Comparison of ENCODE assay signal across 30 cellular contexts in the genomic region with DNA sequence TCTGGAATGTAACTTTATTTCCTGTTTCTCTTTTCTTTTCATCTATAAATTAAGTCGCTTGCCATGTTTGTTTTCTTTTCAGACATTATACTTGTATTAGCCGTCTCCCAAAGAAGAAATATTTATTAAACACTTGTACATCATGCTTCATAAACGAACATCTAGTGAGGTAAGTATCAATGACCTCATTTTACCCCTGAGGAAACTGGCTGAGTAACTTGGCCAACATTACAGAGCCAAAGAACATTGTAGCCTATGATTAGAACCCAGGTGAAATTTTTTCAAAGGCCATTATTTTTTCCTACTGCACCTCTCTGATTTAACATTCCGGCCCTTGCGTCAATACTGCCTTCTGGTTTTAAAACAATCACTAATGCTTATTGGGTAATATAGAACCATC. TPM values are rescaled to one million over a fixed set of nuclear protein-coding genes. Genes with fewer than 3 reads are reported as not detected.
DNase-seq lines count a peak whose midpoint lies in the region; ATAC-seq and TF ChIP-seq lines count a peak whose summit lies in the region.
"Had no signal": no experiment of that assay in that cellular context is flagged by ENCODE, and none has a peak within 500 bp of the region (broad histone marks: within the 10 kb centered on the region; RNA-seq: fewer than 3 reads in every experiment).

No MANE protein-coding gene starts in this region.

- H3K4me3 ChIP-seq in cardiac muscle cell, result no peak overlapping the region
- H3K4me3 ChIP-seq in fibroblast of mammary gland (ENCODE audit: control insufficient read depth, low read depth, low read length), result no peak overlapping the region
- H3K4me3 ChIP-seq: colonic mucosa, lung, SJCRH30, spleen had no signal

- peak overlapping the region; percentile 80 for H3K27ac ChIP-seq in cardiac muscle cell
- H3K27ac ChIP-seq: colonic mucosa, SJCRH30, spleen had no signal

- intact Hi-C loops in left cardiac atrium (cut with DNase I), result loop anchor here in 1 of 2 donors (10.0 kb wide), 1 partner anchor 49 kb away; no protein-coding TSS in a partner anchor

- H3K4me1 ChIP-seq in cardiac muscle cell (ENCODE audit: low read depth), result peaks cover 53% of the 10 kb centered on the region

- no peak overlapping the region for H3K4me3 Mint-ChIP-seq in nephron progenitor cell
- H3K4me3 Mint-ChIP-seq in type B pancreatic cell, result peak overlapping the region; percentile 73
- H3K4me3 Mint-ChIP-seq: activated CD4-positive, alpha-beta T cell treated with anti-CD3 and anti-CD28 coated beads for 36 hours; activated CD8-positive, alpha-beta T cell treated with anti-CD3 and anti-CD28 coated beads for 36 hours; CD14-positive monocyte; stimulated activated naive CD8-positive, alpha-beta T cell treated with anti-CD3 and anti-CD28 coated beads, Interleukin-15, Interleukin-2, amounts not matched to agents 100 ng/mL and 50 ng/mL, for 24 hours had no signal

- peaks cover 12% of the 10 kb centered on the region for H3K36me3 Mint-ChIP-seq in nephron progenitor cell (ENCODE audit: low read depth)
- peaks cover 8% of the 10 kb centered on the region for H3K36me3 Mint-ChIP-seq in type B pancreatic cell
- H3K36me3 Mint-ChIP-seq: CD14-positive monocyte had no signal

- H3K27me3 ChIP-seq in cardiac muscle cell, result no peaks in the 10 kb centered on the region
- H3K27me3 ChIP-seq: colonic mucosa, Peyer's patch, SJCRH30 had no signal

- TF ChIP-seq CTCF in cardiac muscle cell (IDR thresholded peaks at IDR 0.05; ENCODE audit: low read depth, low read length), result no peak
- no peak for TF ChIP-seq CTCF in fibroblast of mammary gland (conservative IDR thresholded peaks at IDR 0.05; ENCODE audit: control insufficient read depth, insufficient read depth, low read depth, low read length)
- no peak for TF ChIP-seq CTCF in nephron progenitor cell (IDR thresholded peaks at IDR 0.05)
- no peak for TF ChIP-seq CTCF in type B pancreatic cell (conservative IDR thresholded peaks at IDR 0.05)

- no peaks in the 10 kb centered on the region for H3K27me3 Mint-ChIP-seq in nephron progenitor cell (ENCODE audit: low read depth, poor library complexity)
- H3K27me3 Mint-ChIP-seq in type B pancreatic cell, result peaks cover 6% of the 10 kb centered on the region
- H3K27me3 Mint-ChIP-seq: activated CD4-positive, alpha-beta T cell treated with anti-CD3 and anti-CD28 coated beads for 36 hours had no signal

- ATAC-seq in left cardiac atrium, result no peak
- ATAC-seq: activated CD4-positive, alpha-beta T cell treated with anti-CD3 and anti-CD28 coated beads for 36 hours; activated CD8-positive, alpha-beta T cell treated with anti-CD3 and anti-CD28 coated beads for 36 hours had no signal

- H3K9me3 Mint-ChIP-seq in nephron progenitor cell, result no peaks in the 10 kb centered on the region
- peaks cover 5% of the 10 kb centered on the region for H3K9me3 Mint-ChIP-seq in type B pancreatic cell
- H3K9me3 Mint-ChIP-seq: activated CD8-positive, alpha-beta T cell treated with anti-CD3 and anti-CD28 coated beads for 36 hours; activated T-helper 2 cell treated with anti-CD3 and anti-CD28 coated beads, Interferon-gamma antibody, Interleukin-2, Interleukin-4, amounts not matched to agents 10 μg/mL and 5 μg/mL and 100 μg/mL, durations not matched to agents 14 hours and 24 hours and 36 hours; stimulated activated naive CD8-positive, alpha-beta T cell treated with anti-CD3 and anti-CD28 coated beads, Interleukin-15, Interleukin-2, amounts not matched to agents 100 ng/mL and 50 ng/mL, for 24 hours had no signal

- H3K36me3 ChIP-seq in cardiac muscle cell, result no peaks in the 10 kb centered on the region
- H3K36me3 ChIP-seq: colonic mucosa, Peyer's patch, SJCRH30, spleen had no signal

- peaks cover 28% of the 10 kb centered on the region for H3K4me1 Mint-ChIP-seq in nephron progenitor cell
- peaks cover 51% of the 10 kb centered on the region for H3K4me1 Mint-ChIP-seq in type B pancreatic cell (ENCODE audit: unreplicated experiment)
- H3K4me1 Mint-ChIP-seq: activated CD4-positive, alpha-beta T cell treated with anti-CD3 and anti-CD28 coated beads for 36 hours; CD14-positive monocyte had no signal

- peak overlapping the region; percentile 64 for H3K27ac Mint-ChIP-seq in nephron progenitor cell
- peak overlapping the region; percentile 4 for H3K27ac Mint-ChIP-seq in type B pancreatic cell
- H3K27ac Mint-ChIP-seq: activated CD4-positive, alpha-beta T cell treated with anti-CD3 and anti-CD28 coated beads for 36 hours; activated CD8-positive, alpha-beta T cell treated with anti-CD3 and anti-CD28 coated beads for 36 hours; activated T-helper 2 cell treated with anti-CD3 and anti-CD28 coated beads, Interferon-gamma antibody, Interleukin-2, Interleukin-4, amounts not matched to agents 10 μg/mL and 5 μg/mL and 100 μg/mL, durations not matched to agents 14 hours and 24 hours and 36 hours; CD14-positive monocyte; stimulated activated naive CD8-positive, alpha-beta T cell treated with anti-CD3 and anti-CD28 coated beads, Interleukin-15, Interleukin-2, amounts not matched to agents 100 ng/mL and 50 ng/mL, for 24 hours had no signal

- H3K9me3 ChIP-seq in cardiac muscle cell (ENCODE audit: low read depth), result no peaks in the 10 kb centered on the region
- H3K9me3 ChIP-seq: Caco-2, colonic mucosa, Peyer's patch, SJCRH30, spleen had no signal

- DNase-seq in cardiac muscle cell (ENCODE audit: low read depth in 1 of 2, low spot score in 1 of 2), result no peak
- no peak for DNase-seq in left cardiac atrium
- DNase-seq in fibroblast of mammary gland (ENCODE audit: low read depth), result peak; percentile 24
- DNase-seq in nephron progenitor cell, result no peak
- DNase-seq in type B pancreatic cell (ENCODE audit: extremely low spot score, unreplicated experiment), result no peak
- no peak for DNase-seq in AG20443 (ENCODE audit: low spot score)
- no peak for DNase-seq in NCI-H128 (lab: John Stamatoyannopoulos, UW; ENCODE audit: unreplicated experiment)
- DNase-seq in NCI-H2171 treated with DMSO at 0.1 percent for 48 hours (lab: John Stamatoyannopoulos, UW), result no peak
- DNase-seq: 8988T; activated CD4-positive, alpha-beta T cell treated with anti-CD3 and anti-CD28 coated beads for 36 hours; activated CD8-positive, alpha-beta T cell treated with anti-CD3 and anti-CD28 coated beads for 36 hours; activated naive CD4-positive, alpha-beta T cell treated with anti-CD3 and anti-CD28 coated beads, Interleukin-2, amount 50 U/mL, for 16 hours; amniotic stem cell; Caco-2; colonic mucosa; DMS53; effector CD8-positive, alpha-beta T cell; MV-4-11; NCI-H1436 treated with DMSO at 0.1 percent for 48 hours; NCI-H2081 treated with DMSO at 0.1 percent for 48 hours; NCI-H774; Peyer's patch; SJCRH30; spleen; stimulated activated CD4-positive, alpha-beta T cell treated with anti-CD3 and anti-CD28 coated beads, Interleukin-2, amount 100 ng/mL, for 24 hours; T-helper 9 cell had no signal

RNA-seq across cellular contexts. Expression of gene FREM1, which starts 4.2 kb away (rescaled TPM):
- 24.8 and 54.4 TPM in 2 replicates for total RNA-seq in cardiac muscle cell
- 9.2 and 13.1 TPM in 2 replicates for polyA plus RNA-seq in cardiac muscle cell
- 1 to 10 TPM; 1.8 to 7.7 TPM for total RNA-seq in left cardiac atrium
- 8.6 and 50.8 TPM in 2 replicates for total RNA-seq in type B pancreatic cell (ENCODE audit: low replicate concordance)
- total RNA-seq: activated CD4-positive, alpha-beta T cell treated with anti-CD3 and anti-CD28 coated beads for 36 hours; activated CD8-positive, alpha-beta T cell treated with anti-CD3 and anti-CD28 coated beads for 36 hours; activated T-helper 2 cell treated with anti-CD3 and anti-CD28 coated beads, Interferon-gamma antibody, Interleukin-2, Interleukin-4, amounts not matched to agents 10 μg/mL and 5 μg/mL and 100 μg/mL, durations not matched to agents 14 hours and 24 hours and 36 hours had no signal
- polyA plus RNA-seq: CD14-positive monocyte had no signal
